1 cellular context compared by ENCODE assay signal in genomic region chr11:60776167-60776566, GRCh38.
TF ChIP-seq lines count a peak whose summit lies in the region.

No MANE protein-coding gene starts in this region.

TF ChIP-seq in GM23338, 12 proteins besides CTCF, POLR2A, EP300 and RAD21 (continued from another document):
- TF ChIP-seq, protein P1, sequence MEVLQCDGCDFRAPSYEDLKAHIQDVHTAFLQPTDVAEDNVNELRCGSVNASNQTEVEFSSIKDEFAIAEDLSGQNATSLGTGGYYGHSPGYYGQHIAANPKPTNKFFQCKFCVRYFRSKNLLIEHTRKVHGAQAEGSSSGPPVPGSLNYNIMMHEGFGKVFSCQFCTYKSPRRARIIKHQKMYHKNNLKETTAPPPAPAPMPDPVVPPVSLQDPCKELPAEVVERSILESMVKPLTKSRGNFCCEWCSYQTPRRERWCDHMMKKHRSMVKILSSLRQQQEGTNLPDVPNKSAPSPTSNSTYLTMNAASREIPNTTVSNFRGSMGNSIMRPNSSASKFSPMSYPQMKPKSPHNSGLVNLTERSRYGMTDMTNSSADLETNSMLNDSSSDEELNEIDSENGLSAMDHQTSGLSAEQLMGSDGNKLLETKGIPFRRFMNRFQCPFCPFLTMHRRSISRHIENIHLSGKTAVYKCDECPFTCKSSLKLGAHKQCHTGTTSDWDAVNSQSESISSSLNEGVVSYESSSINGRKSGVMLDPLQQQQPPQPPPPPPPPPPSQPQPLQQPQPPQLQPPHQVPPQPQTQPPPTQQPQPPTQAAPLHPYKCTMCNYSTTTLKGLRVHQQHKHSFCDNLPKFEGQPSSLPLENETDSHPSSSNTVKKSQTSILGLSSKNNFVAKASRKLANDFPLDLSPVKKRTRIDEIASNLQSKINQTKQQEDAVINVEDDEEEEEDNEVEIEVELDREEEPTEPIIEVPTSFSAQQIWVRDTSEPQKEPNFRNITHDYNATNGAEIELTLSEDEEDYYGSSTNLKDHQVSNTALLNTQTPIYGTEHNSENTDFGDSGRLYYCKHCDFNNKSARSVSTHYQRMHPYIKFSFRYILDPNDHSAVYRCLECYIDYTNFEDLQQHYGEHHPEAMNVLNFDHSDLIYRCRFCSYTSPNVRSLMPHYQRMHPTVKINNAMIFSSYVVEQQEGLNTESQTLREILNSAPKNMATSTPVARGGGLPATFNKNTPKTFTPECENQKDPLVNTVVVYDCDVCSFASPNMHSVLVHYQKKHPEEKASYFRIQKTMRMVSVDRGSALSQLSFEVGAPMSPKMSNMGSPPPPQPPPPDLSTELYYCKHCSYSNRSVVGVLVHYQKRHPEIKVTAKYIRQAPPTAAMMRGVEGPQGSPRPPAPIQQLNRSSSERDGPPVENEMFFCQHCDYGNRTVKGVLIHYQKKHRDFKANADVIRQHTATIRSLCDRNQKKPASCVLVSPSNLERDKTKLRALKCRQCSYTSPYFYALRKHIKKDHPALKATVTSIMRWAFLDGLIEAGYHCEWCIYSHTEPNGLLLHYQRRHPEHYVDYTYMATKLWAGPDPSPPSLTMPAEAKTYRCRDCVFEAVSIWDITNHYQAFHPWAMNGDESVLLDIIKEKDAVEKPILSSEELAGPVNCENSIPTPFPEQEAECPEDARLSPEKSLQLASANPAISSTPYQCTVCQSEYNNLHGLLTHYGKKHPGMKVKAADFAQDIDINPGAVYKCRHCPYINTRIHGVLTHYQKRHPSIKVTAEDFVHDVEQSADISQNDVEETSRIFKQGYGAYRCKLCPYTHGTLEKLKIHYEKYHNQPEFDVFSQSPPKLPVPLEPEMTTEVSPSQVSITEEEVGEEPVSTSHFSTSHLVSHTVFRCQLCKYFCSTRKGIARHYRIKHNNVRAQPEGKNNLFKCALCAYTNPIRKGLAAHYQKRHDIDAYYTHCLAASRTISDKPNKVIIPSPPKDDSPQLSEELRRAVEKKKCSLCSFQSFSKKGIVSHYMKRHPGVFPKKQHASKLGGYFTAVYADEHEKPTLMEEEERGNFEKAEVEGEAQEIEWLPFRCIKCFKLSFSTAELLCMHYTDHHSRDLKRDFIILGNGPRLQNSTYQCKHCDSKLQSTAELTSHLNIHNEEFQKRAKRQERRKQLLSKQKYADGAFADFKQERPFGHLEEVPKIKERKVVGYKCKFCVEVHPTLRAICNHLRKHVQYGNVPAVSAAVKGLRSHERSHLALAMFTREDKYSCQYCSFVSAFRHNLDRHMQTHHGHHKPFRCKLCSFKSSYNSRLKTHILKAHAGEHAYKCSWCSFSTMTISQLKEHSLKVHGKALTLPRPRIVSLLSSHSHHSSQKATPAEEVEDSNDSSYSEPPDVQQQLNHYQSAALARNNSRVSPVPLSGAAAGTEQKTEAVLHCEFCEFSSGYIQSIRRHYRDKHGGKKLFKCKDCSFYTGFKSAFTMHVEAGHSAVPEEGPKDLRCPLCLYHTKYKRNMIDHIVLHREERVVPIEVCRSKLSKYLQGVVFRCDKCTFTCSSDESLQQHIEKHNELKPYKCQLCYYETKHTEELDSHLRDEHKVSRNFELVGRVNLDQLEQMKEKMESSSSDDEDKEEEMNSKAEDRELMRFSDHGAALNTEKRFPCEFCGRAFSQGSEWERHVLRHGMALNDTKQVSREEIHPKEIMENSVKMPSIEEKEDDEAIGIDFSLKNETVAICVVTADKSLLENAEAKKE (CRISPR knock-in tag; IDR thresholded peaks at IDR 0.05) = no peak
- TF ChIP-seq NANOG (IDR thresholded peaks at IDR 0.05; ENCODE audit: borderline replicate concordance) = no peak
- TF ChIP-seq EZH2 (IDR thresholded peaks at IDR 0.05; ENCODE audit: low read depth, unreplicated experiment) = no peak
- TF ChIP-seq STAT1 (IDR thresholded peaks at IDR 0.05; ENCODE audit: unreplicated experiment) = no peak
- no peak for TF ChIP-seq ZNF114 (CRISPR knock-in tag; IDR thresholded peaks at IDR 0.05)
